Comparison of ENCODE assay signal across 8 cellular contexts in genomic region chr4:154332681-154333421, GRCh38.
DNase-seq lines count a peak whose midpoint lies in the region; ATAC-seq and TF ChIP-seq lines count a peak whose summit lies in the region.

No MANE protein-coding gene starts in this region.

- peak overlapping the region; percentile 78 for H3K4me3 Mint-ChIP-seq in GM23338
- H3K4me3 Mint-ChIP-seq in activated T-helper 1 cell treated with anti-CD3 and anti-CD28 coated beads, Interleukin-12 subunit alpha, Interleukin-12 subunit beta, Interleukin-2, Interleukin-4 antibody, amounts not matched to agents 30 ng/mL and 10 ng/mL and 1 ng/mL, durations not matched to agents 14 hours and 24 hours and 36 hours = peak overlapping the region; percentile 78

- H4K20me1 ChIP-seq in GM23338 (replicated peaks; ENCODE audit: insufficient read depth) = no peaks in the 10 kb centered on the region

- no peaks in the 10 kb centered on the region for H3K9me3 Mint-ChIP-seq in GM23338
- H3K9me3 Mint-ChIP-seq in activated T-helper 1 cell treated with anti-CD3 and anti-CD28 coated beads, Interleukin-12 subunit alpha, Interleukin-12 subunit beta, Interleukin-2, Interleukin-4 antibody, amounts not matched to agents 30 ng/mL and 10 ng/mL and 1 ng/mL, durations not matched to agents 14 hours and 24 hours and 36 hours = no peaks in the 10 kb centered on the region

- no peak for TF ChIP-seq POLR2A in heart left ventricle (IDR thresholded peaks at IDR 0.05)

- H3K4me3 ChIP-seq in GM23338 (peak overlapping the region; percentile 65), heart left ventricle (peak overlapping the region in 8 of 12 donors; percentile 7 to 42 (median 21)), skeletal muscle cell (ENCODE audit: low read depth, low read length) (peak overlapping the region; percentile 25)

- intact Hi-C loops in activated T-helper 1 cell treated with anti-CD3 and anti-CD28 coated beads, Interleukin-12 subunit alpha, Interleukin-12 subunit beta, Interleukin-2, Interleukin-4 antibody, amounts not matched to agents 30 ng/mL and 10 ng/mL and 1 ng/mL, durations not matched to agents 14 hours and 24 hours and 36 hours (cut with micrococcal nuclease) = loop anchor here (10.0 kb wide), 1 partner anchor 538 kb away; no protein-coding TSS in a partner anchor
- intact Hi-C loops in heart left ventricle (cut with DNase I) = loop anchor here in 1 of 10 donors (10.0 kb wide), 1 partner anchor 172 kb away; no protein-coding TSS in a partner anchor

- H3K27ac Mint-ChIP-seq in GM23338 = no peak overlapping the region
- H3K27ac Mint-ChIP-seq in activated T-helper 1 cell treated with anti-CD3 and anti-CD28 coated beads, Interleukin-12 subunit alpha, Interleukin-12 subunit beta, Interleukin-2, Interleukin-4 antibody, amounts not matched to agents 30 ng/mL and 10 ng/mL and 1 ng/mL, durations not matched to agents 14 hours and 24 hours and 36 hours = no peak overlapping the region

- peaks cover 5% of the 10 kb centered on the region for H3K4me1 ChIP-seq in GM23338 (ENCODE audit: insufficient read depth)
- H3K4me1 ChIP-seq in heart left ventricle = peaks cover 0 to 11% (median 0%) of the 10 kb centered on the region in 12 donors

- 10 to 15% (median 10%) methylated on average over 15 to 48 of the region's 48 CpGs for WGBS in heart left ventricle, 4 donors

- peaks cover 11% of the 10 kb centered on the region for H3K27me3 Mint-ChIP-seq in GM23338 (ENCODE audit: insufficient read depth, low read depth, poor library complexity)
- peaks cover 47% of the 10 kb centered on the region for H3K27me3 Mint-ChIP-seq in activated T-helper 1 cell treated with anti-CD3 and anti-CD28 coated beads, Interleukin-12 subunit alpha, Interleukin-12 subunit beta, Interleukin-2, Interleukin-4 antibody, amounts not matched to agents 30 ng/mL and 10 ng/mL and 1 ng/mL, durations not matched to agents 14 hours and 24 hours and 36 hours (ENCODE audit: insufficient read depth)

- H3K9me2 ChIP-seq in GM23338 (ENCODE audit: insufficient read depth) = no peaks in the 10 kb centered on the region

- peak overlapping the region; percentile 98 for H2AFZ ChIP-seq in GM23338

- H3K4me1 Mint-ChIP-seq in GM23338 = peaks cover 3% of the 10 kb centered on the region; the same call in 2 of the 3 replicates
- H3K4me1 Mint-ChIP-seq in activated T-helper 1 cell treated with anti-CD3 and anti-CD28 coated beads, Interleukin-12 subunit alpha, Interleukin-12 subunit beta, Interleukin-2, Interleukin-4 antibody, amounts not matched to agents 30 ng/mL and 10 ng/mL and 1 ng/mL, durations not matched to agents 14 hours and 24 hours and 36 hours (ENCODE audit: low read depth) = peaks cover 10% of the 10 kb centered on the region

- H3K36me3 ChIP-seq in GM23338 (ENCODE audit: insufficient read depth) (no peaks in the 10 kb centered on the region), heart left ventricle (no peaks in the 10 kb centered on the region)

- H3K4me2 ChIP-seq in GM23338 = peak overlapping the region; percentile 91

- in situ Hi-C loops in KBM-7 (cut with MboI; ENCODE audit: low pct_unique_long_range_greater_than_20kb, low sequenced_read_pairs) = loop anchor here (25.0 kb wide), 1 partner anchor 279 kb away; the partner anchor contains the start of gene FGG

- H3K9me3 ChIP-seq in heart left ventricle = no peaks in the 10 kb centered on the region

- ATAC-seq in GM23338 (peak; percentile 96), heart left ventricle (peak in 3 of 4 donors; percentile 58 to 61 (median 59))

- TF ChIP-seq CTCF in GM23338 (conservative IDR thresholded peaks at IDR 0.05; ENCODE audit: low read depth in 2 of 2) (peak in 1 of 2 experiments; percentile 34; a peak in 3 of 4 replicates), heart left ventricle (IDR thresholded peaks at IDR 0.05) (no peak)

- DNase-seq in Daoy (ENCODE audit: low read depth) = peak; percentile 20
- peak; percentile 94 for DNase-seq in GM23338 (ENCODE audit: low spot score)
- DNase-seq in NCI-H510A (lab: John Stamatoyannopoulos, UW) = peak; percentile 70
- peak; percentile 27 for DNase-seq in activated T-helper 1 cell treated with anti-CD3 and anti-CD28 coated beads, Interleukin-12 subunit alpha, Interleukin-12 subunit beta, Interleukin-2, Interleukin-4 antibody, amounts not matched to agents 30 ng/mL and 10 ng/mL and 1 ng/mL, durations not matched to agents 14 hours and 24 hours and 36 hours (ENCODE audit: low spot score)
- peak in 3 of 5 donors; percentile 6 to 57 (median 31) for DNase-seq in heart left ventricle
- no peak for DNase-seq in skeletal muscle cell (ENCODE audit: low read depth)
- DNase-seq in GOT3 (lab: John Stamatoyannopoulos, UW) = no peak
- DNase-seq in KBM-7 = no peak

- H3K36me3 Mint-ChIP-seq in GM23338 (ENCODE audit: low read depth) = no peaks in the 10 kb centered on the region
- H3K36me3 Mint-ChIP-seq in activated T-helper 1 cell treated with anti-CD3 and anti-CD28 coated beads, Interleukin-12 subunit alpha, Interleukin-12 subunit beta, Interleukin-2, Interleukin-4 antibody, amounts not matched to agents 30 ng/mL and 10 ng/mL and 1 ng/mL, durations not matched to agents 14 hours and 24 hours and 36 hours (ENCODE audit: low read depth) = no peaks in the 10 kb centered on the region

- no peaks in the 10 kb centered on the region for H3F3A ChIP-seq in GM23338 (replicated peaks; ENCODE audit: low read depth)

- H3K27me3 ChIP-seq in GM23338 (ENCODE audit: insufficient read depth) = peaks cover 22% of the 10 kb centered on the region
- peaks cover 0 to 46% (median 13%) of the 10 kb centered on the region in 9 donors for H3K27me3 ChIP-seq in heart left ventricle

- H3K27ac ChIP-seq in GM23338 (ENCODE audit: low read depth) = no peak overlapping the region
- no peak overlapping the region for H3K27ac ChIP-seq in heart left ventricle

- no peaks in the 10 kb centered on the region for H3K79me2 ChIP-seq in GM23338 (replicated peaks; ENCODE audit: insufficient read depth)

TF ChIP-seq in GM23338, 12 proteins besides CTCF, POLR2A, EP300 and RAD21:
- TF ChIP-seq EZH2 (IDR thresholded peaks at IDR 0.05; ENCODE audit: low read depth, unreplicated experiment) = no peak
TF ChIP-seq in GM23338: peak in this region for 0.

Comparison
In these comparisons a context has a peak if more than half of its experiments do, and no peak if none do; other contexts are left out.
1. DNase-seq: peak in Daoy (single experiment), GM23338 (single experiment), NCI-H510A (single experiment), activated T-helper 1 cell treated with anti-CD3 and anti-CD28 coated beads, Interleukin-12 subunit alpha, Interleukin-12 subunit beta, Interleukin-2, Interleukin-4 antibody, amounts not matched to agents 30 ng/mL and 10 ng/mL and 1 ng/mL, durations not matched to agents 14 hours and 24 hours and 36 hours (single experiment) and heart left ventricle (3 of 5); none in skeletal muscle cell (single experiment), GOT3 (single experiment) and KBM-7 (single experiment).
2. Peak in every context shown above with its lines, with median percentiles within 50 percentile points of each other: H3K4me3 ChIP-seq.